Comparison of ENCODE assay signal across 8 cellular contexts in the genomic region with DNA sequence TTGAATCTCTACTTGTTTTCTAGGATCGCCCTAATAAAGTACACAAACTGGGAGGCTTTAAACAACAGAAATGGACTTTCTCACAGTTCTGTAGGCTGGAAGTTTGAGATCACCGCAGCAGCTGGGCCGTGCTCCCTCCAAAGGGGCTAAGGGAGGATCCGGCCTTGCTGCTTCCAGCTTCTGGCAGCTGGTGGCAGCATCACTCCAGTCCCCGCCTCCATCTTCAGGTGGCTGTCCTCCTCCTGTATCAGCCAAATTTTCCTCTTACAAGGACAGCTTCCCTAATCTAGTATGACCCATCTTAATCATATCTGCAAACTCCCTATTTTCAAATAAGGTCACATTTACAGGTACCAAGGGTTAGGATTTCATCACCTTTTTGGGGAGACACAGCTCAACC.
DNase-seq lines count a peak whose midpoint lies in the region; ATAC-seq and TF ChIP-seq lines count a peak whose summit lies in the region.
"Not testable (repeated sequence)": the region's sequence is repeated elsewhere in the genome, so short reads cannot be mapped to it uniquely, and the experiment has no call there.

No MANE protein-coding gene starts in this region.

- not testable (repeated sequence) for H3K36me3 Mint-ChIP-seq in activated CD4-positive, alpha-beta memory T cell treated with anti-CD3 and anti-CD28 coated beads for 36 hours

- H3K4me3 Mint-ChIP-seq in activated CD4-positive, alpha-beta memory T cell treated with anti-CD3 and anti-CD28 coated beads for 36 hours = not testable (repeated sequence)

- peak overlapping the region in 58 of 59 donors; percentile 44 to 95 (median 86) for H3K27ac ChIP-seq in dorsolateral prefrontal cortex
- peak overlapping the region; percentile 66 for H3K27ac ChIP-seq in layer of hippocampus (ENCODE audit: low read depth, low read length)

- H3K4me1 Mint-ChIP-seq in activated CD4-positive, alpha-beta memory T cell treated with anti-CD3 and anti-CD28 coated beads for 36 hours (ENCODE audit: low read depth) = peaks cover 22% of the 10 kb centered on the region

- intact Hi-C loops in activated CD4-positive, alpha-beta memory T cell treated with anti-CD3 and anti-CD28 coated beads for 36 hours (cut with micrococcal nuclease) = loop anchor here (1.0 to 10.0 kb wide), 2 partner anchors 180 to 182 kb away; no protein-coding TSS in a partner anchor
- intact Hi-C loops in dorsolateral prefrontal cortex (cut with DNase I) = loop anchor here (1.0 to 10.0 kb wide), 6 partner anchors 120 to 355 kb away; a partner anchor contains a TSS

- peak overlapping the region; percentile 59 for H3K27ac Mint-ChIP-seq in activated CD4-positive, alpha-beta memory T cell treated with anti-CD3 and anti-CD28 coated beads for 36 hours

- peak in 54 of 56 donors; percentile 11 to 80 (median 58) for TF ChIP-seq CTCF in dorsolateral prefrontal cortex (IDR thresholded peaks at IDR 0.05 in 54 of 56, conservative IDR thresholded peaks at IDR 0.05 in 2 of 56; ENCODE audit: low read depth in 1 of 56, partially characterized antibody in 56 of 56)

- H3K4me3 ChIP-seq in dorsolateral prefrontal cortex = peak overlapping the region in 41 of 59 donors; percentile 7 to 100 (median 96)

- ATAC-seq in GM18517 (IDR thresholded peaks at IDR 0.05; ENCODE audit: unreplicated experiment) = peak; percentile 36

- H3K27me3 ChIP-seq in dorsolateral prefrontal cortex; layer of hippocampus (ENCODE audit: control insufficient read depth, insufficient read depth, low read length): not testable (repeated sequence)

- DNase-seq in AG08396 (ENCODE audit: low spot score) = peak; percentile 26
- peak; percentile 37 for DNase-seq in HK-2 (ENCODE audit: unreplicated experiment)
- DNase-seq in NCI-H82 (lab: John Stamatoyannopoulos, UW) = peak; percentile 85
- DNase-seq in activated CD4-positive, alpha-beta memory T cell treated with anti-CD3 and anti-CD28 coated beads for 36 hours = peak; percentile 64
- peak in 8 of 10 donors; percentile 41 to 73 (median 58) for DNase-seq in dorsolateral prefrontal cortex
- peak; percentile 13 for DNase-seq in smooth muscle cell of the brain vasculature (ENCODE audit: low read depth, low spot score)

- POLR2A ChIA-PET in activated CD4-positive, alpha-beta memory T cell treated with anti-CD3 and anti-CD28 coated beads for 36 hours (lab: Charles Lee) = interaction anchor here (2.3 kb wide), 1 partner anchor 162 kb away, joined by 13 read pairs; a partner anchor contains a TSS

- CTCF ChIA-PET in activated CD4-positive, alpha-beta memory T cell treated with anti-CD3 and anti-CD28 coated beads for 36 hours (lab: Charles Lee) = interaction anchor here (0.5 to 5.5 kb wide), 28 partner anchors 8 to 384 kb away, joined by 3 to 170 read pairs (median 4); a partner anchor contains a TSS

- not testable (repeated sequence) for H3K27me3 Mint-ChIP-seq in activated CD4-positive, alpha-beta memory T cell treated with anti-CD3 and anti-CD28 coated beads for 36 hours

- not testable (repeated sequence) for H3K9me3 Mint-ChIP-seq in activated CD4-positive, alpha-beta memory T cell treated with anti-CD3 and anti-CD28 coated beads for 36 hours

Comparison
In these comparisons a context has a peak if more than half of its experiments do, and no peak if none do; other contexts are left out.
1. Peak in every context shown above with its lines: DNase-seq, ATAC-seq, H3K4me3 ChIP-seq and H3K27ac ChIP-seq.
2. DNase-seq: peak in every context shown above with its lines; median percentile 85 in NCI-H82; 64 in activated CD4-positive, alpha-beta memory T cell treated with anti-CD3 and anti-CD28 coated beads for 36 hours; 58 in dorsolateral prefrontal cortex; 37 in HK-2; 26 in AG08396; 13 in smooth muscle cell of the brain vasculature.